Comparison of ENCODE assay signal across 8 cellular contexts in the genomic region with DNA sequence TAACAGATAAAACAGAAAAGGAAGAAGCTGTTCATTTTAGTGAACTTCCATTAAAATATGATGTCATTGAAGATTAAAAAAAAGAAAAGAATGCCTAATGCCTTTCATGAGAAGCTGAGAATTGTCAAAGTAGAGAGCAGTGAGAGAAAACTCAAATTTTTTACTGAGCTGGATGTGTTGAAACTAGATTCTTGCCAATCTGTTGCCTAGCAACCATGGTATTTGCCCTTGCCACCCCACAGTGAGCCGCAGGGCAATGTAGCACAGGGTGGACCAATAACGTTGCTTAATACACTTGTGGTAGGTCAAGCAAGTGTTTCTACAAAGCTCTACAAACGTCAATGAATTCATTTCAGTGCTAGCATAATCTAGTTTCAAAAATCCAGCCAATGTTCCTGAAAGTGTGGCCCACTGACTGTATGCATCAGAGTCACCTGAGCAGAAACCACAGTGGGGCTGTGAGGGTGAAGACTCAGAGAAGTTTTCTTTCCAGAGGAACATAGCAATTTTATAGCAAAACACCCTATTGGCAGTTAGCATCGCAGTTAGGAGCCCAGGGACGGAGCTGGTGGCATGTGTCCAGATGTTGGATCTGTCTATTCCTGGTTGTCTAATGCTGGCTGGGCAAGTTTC.
DNase-seq lines count a peak whose midpoint lies in the region; ATAC-seq, FAIRE-seq and TF ChIP-seq lines count a peak whose summit lies in the region.

No MANE protein-coding gene starts in this region.

- FAIRE-seq in K562 (lab: Jason Lieb, UNC), result no peak

- H3K36me3 Mint-ChIP-seq in CD8-positive, alpha-beta T cell, result peaks cover 57% of the 10 kb centered on the region

- WGBS in K562 (ENCODE audit: insufficient coverage, low coverage, missing lambda C conversion rate), result 0% methylated on average over 5 of the region's 5 CpGs
- 8 to 20% (median 9%) methylated on average over 5 of the region's 5 CpGs for WGBS in stomach, 5 donors

- H3K4me3 Mint-ChIP-seq in CD8-positive, alpha-beta T cell, result peak overlapping the region; percentile 23

- no peaks in the 10 kb centered on the region for H3K9me3 ChIP-seq in CD8-positive, alpha-beta T cell (ENCODE audit: low read length)
- H3K9me3 ChIP-seq in K562 (replicated peaks; ENCODE audit: control insufficient read depth, insufficient read depth, low read depth, low read length), result no peaks in the 10 kb centered on the region
- H3K9me3 ChIP-seq in stomach, result no peaks in the 10 kb centered on the region

- TF ChIP-seq EP300 in K562 (IDR thresholded peaks at IDR 0.05; ENCODE audit: low read length) (no peak), stomach (IDR thresholded peaks at IDR 0.05) (no peak)

- H3K27me3 Mint-ChIP-seq in CD8-positive, alpha-beta T cell (ENCODE audit: low read depth), result no peaks in the 10 kb centered on the region

- H3K27me3 ChIP-seq in CD8-positive, alpha-beta T cell (ENCODE audit: insufficient read depth, low read length), result no peaks in the 10 kb centered on the region
- H3K27me3 ChIP-seq in K562 (ENCODE audit: control insufficient read depth in 2 of 2, insufficient read depth in 2 of 2, low read length in 2 of 2) (no peaks in the 10 kb centered on the region), stomach (no peaks in the 10 kb centered on the region)

- H3K4me1 Mint-ChIP-seq in CD8-positive, alpha-beta T cell (ENCODE audit: low read depth), result peaks cover 57% of the 10 kb centered on the region

- no peak for TF ChIP-seq RAD21 in K562 (CRISPR knock-in tag; conservative IDR thresholded peaks at IDR 0.05 in 1 of 2, IDR thresholded peaks at IDR 0.05 in 1 of 2)

- peaks cover 22% of the 10 kb centered on the region for H3K4me1 ChIP-seq in CD8-positive, alpha-beta T cell (ENCODE audit: insufficient read depth, low read length)
- no peaks in the 10 kb centered on the region for H3K4me1 ChIP-seq in K562 (replicated peaks in 1 of 2; ENCODE audit: control insufficient read depth in 2 of 2, insufficient read depth in 2 of 2, low read length in 2 of 2)
- H3K4me1 ChIP-seq in stomach, result peaks cover 8 to 21% (median 12%) of the 10 kb centered on the region in 4 donors

- H3K4me3 ChIP-seq in CD8-positive, alpha-beta T cell (ENCODE audit: low read depth, low read length), result no peak overlapping the region
- H3K4me3 ChIP-seq in K562, result no peak overlapping the region
- H3K4me3 ChIP-seq in stomach, result no peak overlapping the region

- no peak overlapping the region for H3K27ac ChIP-seq in CD8-positive, alpha-beta T cell (ENCODE audit: low read depth, low read length)
- H3K27ac ChIP-seq in K562 (ENCODE audit: extremely low read depth, low read depth, low read length) (no peak overlapping the region), stomach (peak overlapping the region in 4 of 5 donors; percentile 13 to 55 (median 50))

- H3K9me1 ChIP-seq in K562 (ENCODE audit: control insufficient read depth, insufficient read depth, low read length), result no peaks in the 10 kb centered on the region

- H3K79me2 ChIP-seq in K562 (ENCODE audit: control insufficient read depth, insufficient read depth, low read length), result no peaks in the 10 kb centered on the region

- intact Hi-C loops in CD8-positive, alpha-beta T cell (cut with DNase I, micrococcal nuclease), result no loop called here
- intact Hi-C loops in K562 (cut with micrococcal nuclease) (no loop called here), stomach (cut with DNase I; ENCODE audit: low total_unique reads) (loop anchor here (10.0 kb wide), 1 partner anchor 75 kb away; no protein-coding TSS in a partner anchor)

- POLR2A ChIA-PET in CD8-positive, alpha-beta T cell (lab: Charles Lee), result interaction anchor here (1.3 kb wide), 1 partner anchor 19 kb away, joined by 3 read pairs; no protein-coding TSS in a partner anchor
- POLR2A ChIA-PET in K562 (lab: Yijun Ruan, JAX), result no interaction called here

- no peak for TF ChIP-seq CTCF in CD8-positive, alpha-beta T cell (IDR thresholded peaks at IDR 0.05)
- TF ChIP-seq CTCF in K562 (IDR thresholded peaks at IDR 0.05 in 2 of 3, conservative IDR thresholded peaks at IDR 0.05 in 1 of 3; ENCODE audit: insufficient read depth in 2 of 3, low read depth in 1 of 3, low read length in 3 of 3) (no peak), stomach (IDR thresholded peaks at IDR 0.05) (no peak)

- ATAC-seq in CD8-positive, alpha-beta T cell, result peak; percentile 78
- ATAC-seq in GM21786 (IDR thresholded peaks at IDR 0.05; ENCODE audit: unreplicated experiment) (peak; percentile 85), K562 (no peak)

- no peak overlapping the region for H3K4me2 ChIP-seq in K562 (ENCODE audit: insufficient read depth, low read length)

- H3K27ac Mint-ChIP-seq in CD8-positive, alpha-beta T cell, result peak overlapping the region; percentile 90

- H4K20me1 ChIP-seq in K562 (replicated peaks; ENCODE audit: control insufficient read depth, insufficient read depth, low read length), result no peaks in the 10 kb centered on the region

- no TSS peak for BruUV-seq in K562 (replicated peaks; lab: Mats Ljungman, UMichigan)

- CTCF ChIA-PET in CD8-positive, alpha-beta T cell (lab: Charles Lee), result interaction anchor here (1.0 to 3.0 kb wide), 2 partner anchors 90 to 92 kb away, joined by 3 to 16 read pairs; no protein-coding TSS in a partner anchor
- CTCF ChIA-PET in K562 (lab: Yijun Ruan, JAX; ENCODE audit: low intra/inter-chr PET ratio), result no interaction called here

- peak in 2 of 7 experiments; percentile 50 to 53 for DNase-seq in CD8-positive, alpha-beta T cell
- DNase-seq in NCI-H2081 treated with DMSO at 0.1 percent for 48 hours (lab: John Stamatoyannopoulos, UW) (peak; percentile 64), K562 (ENCODE audit: extremely low read depth in 1 of 4, low spot score in 3 of 4) (no peak), kidney glomerular epithelial cell (lab: John Stamatoyannopoulos, UW) (peak; percentile 55), stomach (peak; percentile 35), occipital lobe (lab: John Stamatoyannopoulos, UW) (no peak)
- DNase-seq in stimulated activated naive CD4-positive, alpha-beta T cell treated with Interleukin-2 at 50 U/mL for 16 hours (lab: John Stamatoyannopoulos, UW), result no peak

- in situ Hi-C loops in K562 (cut with MboI), result no loop called here

- TF ChIP-seq POLR2A in K562 (conservative IDR thresholded peaks at IDR 0.05), result no peak
- no peak for TF ChIP-seq POLR2A in stomach (IDR thresholded peaks at IDR 0.05)

- no peaks in the 10 kb centered on the region for H3K9me3 Mint-ChIP-seq in CD8-positive, alpha-beta T cell

- peaks cover 7% of the 10 kb centered on the region for H3K36me3 ChIP-seq in CD8-positive, alpha-beta T cell (ENCODE audit: insufficient read depth, low read length)
- H3K36me3 ChIP-seq in K562 (ENCODE audit: control insufficient read depth, insufficient read depth, low read length) (no peaks in the 10 kb centered on the region), stomach (no peaks in the 10 kb centered on the region)

- H2AFZ ChIP-seq in K562 (ENCODE audit: low read depth, low read length), result no peak overlapping the region

- H3K9ac ChIP-seq in K562 (ENCODE audit: insufficient read depth in 1 of 2, low read depth in 2 of 2, low read length in 2 of 2), result no peak overlapping the region

TF ChIP-seq in K562, 482 proteins besides CTCF, POLR2A, EP300 and RAD21:
- TF ChIP-seq RFX1 (IDR thresholded peaks at IDR 0.05) (peak; percentile 50), U2AF2 (optimal IDR thresholded peaks at IDR 0.05; ENCODE audit: low read depth, low read length) (no peak)

Comparison
In these comparisons a context has a peak if more than half of its experiments do, and no peak if none do; other contexts are left out.
1. DNase-seq: peak in NCI-H2081 treated with DMSO at 0.1 percent for 48 hours (single experiment), kidney glomerular epithelial cell (single experiment) and stomach (single experiment); none in K562 (0 of 4), stimulated activated naive CD4-positive, alpha-beta T cell treated with Interleukin-2 at 50 U/mL for 16 hours (single experiment) and occipital lobe (single experiment).
2. H3K27ac ChIP-seq: peak in stomach (4 of 5); none in CD8-positive, alpha-beta T cell (single experiment) and K562 (single experiment).